In the genomic region with DNA sequence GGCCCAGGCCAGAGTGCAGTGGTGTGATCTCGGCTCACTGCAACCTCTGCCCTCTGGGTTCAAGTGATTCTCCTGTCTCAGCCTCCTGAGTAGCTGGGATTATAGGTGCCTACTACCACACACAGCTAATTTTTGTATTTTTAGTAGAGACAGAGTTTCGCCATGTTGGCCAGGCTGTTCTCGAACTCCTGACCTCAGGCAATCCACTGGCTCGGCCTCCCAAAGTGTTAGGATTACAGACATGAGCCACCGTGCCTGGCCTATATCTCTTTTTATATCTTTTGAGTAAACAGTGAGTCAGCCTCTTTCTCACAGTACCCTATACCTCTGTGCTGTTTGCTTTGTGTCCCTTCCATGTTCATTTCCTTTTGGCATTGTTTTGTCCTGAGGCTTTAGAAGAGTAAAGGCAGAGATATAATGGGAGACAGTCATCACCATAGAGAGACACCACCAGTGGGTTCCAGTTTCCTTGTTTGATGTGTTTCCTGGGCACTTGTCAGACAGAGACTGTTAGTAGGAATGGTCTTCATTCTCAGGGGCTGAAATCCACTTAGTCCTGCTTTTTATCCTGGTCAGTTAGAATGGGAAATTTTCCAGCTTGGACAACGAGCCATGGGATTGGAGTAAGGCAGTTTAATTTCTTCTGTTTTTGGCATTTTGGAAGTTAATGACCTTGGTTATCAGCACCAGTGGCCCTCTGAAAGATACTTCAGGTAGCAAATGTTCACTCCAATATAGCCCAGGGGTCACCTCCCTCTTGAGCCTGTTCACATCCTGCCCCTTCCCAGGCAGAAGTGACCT, we compare ENCODE assay signal across 1 cellular context.
A peak's percentile ranks its signal among the peaks of the same experiment; 100 is the strongest.
TF ChIP-seq lines count a peak whose summit lies in the region.

No MANE protein-coding gene starts in this region.

TF ChIP-seq in HepG2, 621 proteins besides CTCF, POLR2A, EP300 and RAD21 (continued from another document and continues in another):
- peak; percentile 58; the same call in 1 of the 2 replicates for TF ChIP-seq ZNF281 (CRISPR knock-in tag; IDR thresholded peaks at IDR 0.05; ENCODE audit: borderline replicate concordance)
- TF ChIP-seq, protein P1, sequence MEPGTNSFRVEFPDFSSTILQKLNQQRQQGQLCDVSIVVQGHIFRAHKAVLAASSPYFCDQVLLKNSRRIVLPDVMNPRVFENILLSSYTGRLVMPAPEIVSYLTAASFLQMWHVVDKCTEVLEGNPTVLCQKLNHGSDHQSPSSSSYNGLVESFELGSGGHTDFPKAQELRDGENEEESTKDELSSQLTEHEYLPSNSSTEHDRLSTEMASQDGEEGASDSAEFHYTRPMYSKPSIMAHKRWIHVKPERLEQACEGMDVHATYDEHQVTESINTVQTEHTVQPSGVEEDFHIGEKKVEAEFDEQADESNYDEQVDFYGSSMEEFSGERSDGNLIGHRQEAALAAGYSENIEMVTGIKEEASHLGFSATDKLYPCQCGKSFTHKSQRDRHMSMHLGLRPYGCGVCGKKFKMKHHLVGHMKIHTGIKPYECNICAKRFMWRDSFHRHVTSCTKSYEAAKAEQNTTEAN (CRISPR knock-in tag; conservative IDR thresholded peaks at IDR 0.05) = peak; percentile 77; the same call in 1 of the 2 replicates
- TF ChIP-seq, protein P2, sequence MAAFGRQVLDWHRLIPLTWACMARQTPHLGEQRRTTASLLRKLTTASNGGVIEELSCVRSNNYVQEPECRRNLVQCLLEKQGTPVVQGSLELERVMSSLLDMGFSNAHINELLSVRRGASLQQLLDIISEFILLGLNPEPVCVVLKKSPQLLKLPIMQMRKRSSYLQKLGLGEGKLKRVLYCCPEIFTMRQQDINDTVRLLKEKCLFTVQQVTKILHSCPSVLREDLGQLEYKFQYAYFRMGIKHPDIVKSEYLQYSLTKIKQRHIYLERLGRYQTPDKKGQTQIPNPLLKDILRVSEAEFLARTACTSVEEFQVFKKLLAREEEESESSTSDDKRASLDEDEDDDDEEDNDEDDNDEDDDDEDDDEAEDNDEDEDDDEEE (CRISPR knock-in tag; IDR thresholded peaks at IDR 0.05) = peak; percentile 89
- peak; percentile 70 for TF ChIP-seq TP53 (CRISPR knock-in tag; conservative IDR thresholded peaks at IDR 0.05)
- no peak for TF ChIP-seq ZNF546 (CRISPR knock-in tag; conservative IDR thresholded peaks at IDR 0.05)
- peak; percentile 79 for TF ChIP-seq TBL1XR1 (IDR thresholded peaks at IDR 0.05; ENCODE audit: borderline replicate concordance, low read length, partially characterized antibody)
- TF ChIP-seq ZNF367 (CRISPR knock-in tag; IDR thresholded peaks at IDR 0.05; ENCODE audit: borderline replicate concordance) = no peak
- TF ChIP-seq RBM22 (optimal IDR thresholded peaks at IDR 0.05; ENCODE audit: low read length) = no peak
- peak; percentile 96 for TF ChIP-seq POGZ (CRISPR knock-in tag; IDR thresholded peaks at IDR 0.05)
- no peak for TF ChIP-seq ZFYVE20 (CRISPR knock-in tag; IDR thresholded peaks at IDR 0.05; ENCODE audit: borderline replicate concordance, low read depth)
- TF ChIP-seq, protein P3, sequence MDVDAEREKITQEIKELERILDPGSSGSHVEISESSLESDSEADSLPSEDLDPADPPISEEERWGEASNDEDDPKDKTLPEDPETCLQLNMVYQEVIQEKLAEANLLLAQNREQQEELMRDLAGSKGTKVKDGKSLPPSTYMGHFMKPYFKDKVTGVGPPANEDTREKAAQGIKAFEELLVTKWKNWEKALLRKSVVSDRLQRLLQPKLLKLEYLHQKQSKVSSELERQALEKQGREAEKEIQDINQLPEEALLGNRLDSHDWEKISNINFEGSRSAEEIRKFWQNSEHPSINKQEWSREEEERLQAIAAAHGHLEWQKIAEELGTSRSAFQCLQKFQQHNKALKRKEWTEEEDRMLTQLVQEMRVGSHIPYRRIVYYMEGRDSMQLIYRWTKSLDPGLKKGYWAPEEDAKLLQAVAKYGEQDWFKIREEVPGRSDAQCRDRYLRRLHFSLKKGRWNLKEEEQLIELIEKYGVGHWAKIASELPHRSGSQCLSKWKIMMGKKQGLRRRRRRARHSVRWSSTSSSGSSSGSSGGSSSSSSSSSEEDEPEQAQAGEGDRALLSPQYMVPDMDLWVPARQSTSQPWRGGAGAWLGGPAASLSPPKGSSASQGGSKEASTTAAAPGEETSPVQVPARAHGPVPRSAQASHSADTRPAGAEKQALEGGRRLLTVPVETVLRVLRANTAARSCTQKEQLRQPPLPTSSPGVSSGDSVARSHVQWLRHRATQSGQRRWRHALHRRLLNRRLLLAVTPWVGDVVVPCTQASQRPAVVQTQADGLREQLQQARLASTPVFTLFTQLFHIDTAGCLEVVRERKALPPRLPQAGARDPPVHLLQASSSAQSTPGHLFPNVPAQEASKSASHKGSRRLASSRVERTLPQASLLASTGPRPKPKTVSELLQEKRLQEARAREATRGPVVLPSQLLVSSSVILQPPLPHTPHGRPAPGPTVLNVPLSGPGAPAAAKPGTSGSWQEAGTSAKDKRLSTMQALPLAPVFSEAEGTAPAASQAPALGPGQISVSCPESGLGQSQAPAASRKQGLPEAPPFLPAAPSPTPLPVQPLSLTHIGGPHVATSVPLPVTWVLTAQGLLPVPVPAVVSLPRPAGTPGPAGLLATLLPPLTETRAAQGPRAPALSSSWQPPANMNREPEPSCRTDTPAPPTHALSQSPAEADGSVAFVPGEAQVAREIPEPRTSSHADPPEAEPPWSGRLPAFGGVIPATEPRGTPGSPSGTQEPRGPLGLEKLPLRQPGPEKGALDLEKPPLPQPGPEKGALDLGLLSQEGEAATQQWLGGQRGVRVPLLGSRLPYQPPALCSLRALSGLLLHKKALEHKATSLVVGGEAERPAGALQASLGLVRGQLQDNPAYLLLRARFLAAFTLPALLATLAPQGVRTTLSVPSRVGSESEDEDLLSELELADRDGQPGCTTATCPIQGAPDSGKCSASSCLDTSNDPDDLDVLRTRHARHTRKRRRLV (CRISPR knock-in tag; IDR thresholded peaks at IDR 0.05) = peak; percentile 50; the same call in 1 of the 2 replicates
- peak; percentile 81 for TF ChIP-seq ZNF292 (CRISPR knock-in tag; IDR thresholded peaks at IDR 0.05; ENCODE audit: borderline replicate concordance, low read depth)
- peak; percentile 77; the same call in 1 of the 2 replicates for TF ChIP-seq ZFP1 (CRISPR knock-in tag; IDR thresholded peaks at IDR 0.05)
- TF ChIP-seq, protein P4, sequence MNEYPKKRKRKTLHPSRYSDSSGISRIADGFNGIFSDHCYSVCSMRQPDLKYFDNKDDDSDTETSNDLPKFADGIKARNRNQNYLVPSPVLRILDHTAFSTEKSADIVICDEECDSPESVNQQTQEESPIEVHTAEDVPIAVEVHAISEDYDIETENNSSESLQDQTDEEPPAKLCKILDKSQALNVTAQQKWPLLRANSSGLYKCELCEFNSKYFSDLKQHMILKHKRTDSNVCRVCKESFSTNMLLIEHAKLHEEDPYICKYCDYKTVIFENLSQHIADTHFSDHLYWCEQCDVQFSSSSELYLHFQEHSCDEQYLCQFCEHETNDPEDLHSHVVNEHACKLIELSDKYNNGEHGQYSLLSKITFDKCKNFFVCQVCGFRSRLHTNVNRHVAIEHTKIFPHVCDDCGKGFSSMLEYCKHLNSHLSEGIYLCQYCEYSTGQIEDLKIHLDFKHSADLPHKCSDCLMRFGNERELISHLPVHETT (CRISPR knock-in tag; conservative IDR thresholded peaks at IDR 0.05) = no peak
- no peak for TF ChIP-seq TCF7L2 (IDR thresholded peaks at IDR 0.05; ENCODE audit: low read depth, low read length)
- TF ChIP-seq PHF21A (CRISPR knock-in tag; IDR thresholded peaks at IDR 0.05) = peak; percentile 87
- TF ChIP-seq NR2F6 (IDR thresholded peaks at IDR 0.05) = 0 out of 2 replicates have a peak, but pooled peaks have one; percentile 17
- peak; percentile 87 for TF ChIP-seq NR2F6 (CRISPR knock-in tag; IDR thresholded peaks at IDR 0.05)
- TF ChIP-seq JUN (CRISPR knock-in tag; IDR thresholded peaks at IDR 0.05) = peak; percentile 96
- TF ChIP-seq ZNF766 (CRISPR knock-in tag; IDR thresholded peaks at IDR 0.05; ENCODE audit: borderline replicate concordance) = no peak
- TF ChIP-seq, protein P5, sequence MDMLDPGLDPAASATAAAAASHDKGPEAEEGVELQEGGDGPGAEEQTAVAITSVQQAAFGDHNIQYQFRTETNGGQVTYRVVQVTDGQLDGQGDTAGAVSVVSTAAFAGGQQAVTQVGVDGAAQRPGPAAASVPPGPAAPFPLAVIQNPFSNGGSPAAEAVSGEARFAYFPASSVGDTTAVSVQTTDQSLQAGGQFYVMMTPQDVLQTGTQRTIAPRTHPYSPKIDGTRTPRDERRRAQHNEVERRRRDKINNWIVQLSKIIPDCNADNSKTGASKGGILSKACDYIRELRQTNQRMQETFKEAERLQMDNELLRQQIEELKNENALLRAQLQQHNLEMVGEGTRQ (IDR thresholded peaks at IDR 0.05; ENCODE audit: low read depth, low read length) = no peak
- TF ChIP-seq, protein P5 (CRISPR knock-in tag; IDR thresholded peaks at IDR 0.05; ENCODE audit: borderline replicate concordance) = peak; percentile 27; the same call in 1 of the 2 replicates
- peak; percentile 80 for TF ChIP-seq BCL6 (CRISPR knock-in tag; IDR thresholded peaks at IDR 0.05)
- TF ChIP-seq, protein P6, sequence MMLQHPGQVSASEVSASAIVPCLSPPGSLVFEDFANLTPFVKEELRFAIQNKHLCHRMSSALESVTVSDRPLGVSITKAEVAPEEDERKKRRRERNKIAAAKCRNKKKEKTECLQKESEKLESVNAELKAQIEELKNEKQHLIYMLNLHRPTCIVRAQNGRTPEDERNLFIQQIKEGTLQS (CRISPR knock-in tag; IDR thresholded peaks at IDR 0.05) = peak; percentile 96
- 0 out of 2 replicates have a peak, but pooled peaks have one; percentile 63 for TF ChIP-seq ZNF747 (CRISPR knock-in tag; IDR thresholded peaks at IDR 0.05; ENCODE audit: borderline replicate concordance)
- peak; percentile 63; the same call in 1 of the 2 replicates for TF ChIP-seq DRAP1 (CRISPR knock-in tag; IDR thresholded peaks at IDR 0.05)
- TF ChIP-seq ZNF501 (CRISPR knock-in tag; IDR thresholded peaks at IDR 0.05) = peak; percentile 46; the same call in 1 of the 2 replicates
- peak; percentile 38; the same call in 1 of the 2 replicates for TF ChIP-seq GABPB1 (CRISPR knock-in tag; IDR thresholded peaks at IDR 0.05)
- no peak for TF ChIP-seq ZNF619 (CRISPR knock-in tag; IDR thresholded peaks at IDR 0.05)
- TF ChIP-seq BORCS8-MEF2B (CRISPR knock-in tag; IDR thresholded peaks at IDR 0.05) = 0 out of 2 replicates have a peak, but pooled peaks have one; percentile 33
- no peak for TF ChIP-seq TCF12 (IDR thresholded peaks at IDR 0.05)
- peak; percentile 91 for TF ChIP-seq TCF12 (CRISPR knock-in tag; IDR thresholded peaks at IDR 0.05)
- peak; percentile 54; the same call in 1 of the 2 replicates for TF ChIP-seq ZNF790 (CRISPR knock-in tag; IDR thresholded peaks at IDR 0.05; ENCODE audit: borderline replicate concordance)
- TF ChIP-seq AKNA (CRISPR knock-in tag; IDR thresholded peaks at IDR 0.05; ENCODE audit: borderline replicate concordance) = no peak; the same call in 1 of the 2 replicates
- TF ChIP-seq SKI (IDR thresholded peaks at IDR 0.05; ENCODE audit: partially characterized antibody) = peak; percentile 86
